1 cellular context compared by ENCODE assay signal in genomic region chr6:46653439-46653942, GRCh38.
TF ChIP-seq lines count a peak whose summit lies in the region.

No MANE protein-coding gene starts in this region.

TF ChIP-seq in liver, 16 proteins besides CTCF, POLR2A, EP300 and RAD21 (continued from another document):
- TF ChIP-seq NR2F2 (IDR thresholded peaks at IDR 0.05), result no peak
- no peak for TF ChIP-seq HNF4G (IDR thresholded peaks at IDR 0.05)
